8 cellular contexts compared by ENCODE assay signal in the genomic region with DNA sequence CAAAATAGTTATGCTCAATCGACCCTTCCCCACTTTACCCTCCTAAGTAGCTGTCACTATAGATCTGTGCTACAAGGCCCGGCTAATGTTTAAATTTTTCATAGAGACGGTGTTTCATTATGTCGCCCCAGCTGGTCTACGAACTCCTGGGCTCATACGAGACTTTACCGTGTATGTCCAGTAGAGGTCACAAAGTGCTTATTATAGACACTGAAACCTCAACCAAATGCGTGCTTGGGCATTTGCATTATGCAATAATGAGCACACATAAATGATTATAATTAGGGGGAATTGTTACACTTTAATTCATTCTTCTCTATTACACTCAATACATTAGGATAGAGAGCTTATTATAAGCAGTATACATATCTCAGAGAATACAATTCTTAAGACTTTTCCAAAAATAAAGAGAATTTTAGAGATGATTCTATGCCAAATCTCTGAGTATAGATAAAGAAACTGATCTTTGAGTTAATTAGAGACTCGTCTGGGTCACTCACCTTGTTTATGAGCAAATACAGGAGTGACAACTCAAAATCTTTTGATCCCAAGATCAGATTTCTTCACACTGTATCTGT. TPM values are rescaled to one million over a fixed set of nuclear protein-coding genes. Genes with fewer than 3 reads are reported as not detected.
DNase-seq lines count a peak whose midpoint lies in the region; ATAC-seq and TF ChIP-seq lines count a peak whose summit lies in the region.

No MANE protein-coding gene starts in this region.

- H3K27ac Mint-ChIP-seq in CD14-positive monocyte (no peak overlapping the region), nephron progenitor cell (no peak overlapping the region)

- H3K4me1 Mint-ChIP-seq in CD14-positive monocyte (peaks cover 17% of the 10 kb centered on the region), nephron progenitor cell (no peaks in the 10 kb centered on the region)

- H3K36me3 Mint-ChIP-seq in CD14-positive monocyte (no peaks in the 10 kb centered on the region), nephron progenitor cell (ENCODE audit: low read depth) (no peaks in the 10 kb centered on the region)

- H3K9me3 Mint-ChIP-seq in CD14-positive monocyte (peaks cover 0 to 3% (median 0%) of the 10 kb centered on the region in 7 donors), nephron progenitor cell (no peaks in the 10 kb centered on the region)

- DNase-seq in CD14-positive monocyte (ENCODE audit: low spot score) (peak; percentile 46), NCI-H1105 (lab: John Stamatoyannopoulos, UW) (peak; percentile 63), T-helper 9 cell (peak; percentile 2), fibroblast of gingiva (ENCODE audit: low read depth) (peak; percentile 52), nephron progenitor cell (peak; percentile 21)

- TF ChIP-seq CTCF in CD14-positive monocyte (IDR thresholded peaks at IDR 0.05) (peak; percentile 80), nephron progenitor cell (IDR thresholded peaks at IDR 0.05) (peak; percentile 54)

- H3K4me3 Mint-ChIP-seq in CD14-positive monocyte (peak overlapping the region in 1 of 2 donors; percentile 84), nephron progenitor cell (no peak overlapping the region)

- ATAC-seq in GM18499 (IDR thresholded peaks at IDR 0.05; ENCODE audit: insufficient read depth, unreplicated experiment) (peak; percentile 86), HG02798 (IDR thresholded peaks at IDR 0.05; ENCODE audit: poor library complexity, unreplicated experiment) (peak; percentile 91), GM19455 (IDR thresholded peaks at IDR 0.05; ENCODE audit: unreplicated experiment) (no peak)

- intact Hi-C loops in CD14-positive monocyte (cut with micrococcal nuclease) = loop anchor here (5.0 to 10.0 kb wide), 4 partner anchors 92 to 432 kb away; no protein-coding TSS in a partner anchor

- H3K27me3 Mint-ChIP-seq in CD14-positive monocyte (ENCODE audit: low read depth in 3 of 3) (peaks cover 0 to 3% (median 0%) of the 10 kb centered on the region in 3 donors), nephron progenitor cell (ENCODE audit: low read depth, poor library complexity) (peaks cover 4% of the 10 kb centered on the region)

RNA-seq across cellular contexts. Expression of a gene that starts 12.5 kb away (rescaled TPM):
- 10 to 100 TPM; 71.9 to 75.0 TPM for polyA plus RNA-seq in CD14-positive monocyte

RNA-seq across cellular contexts. Expression of a gene that starts 22.2 kb away (rescaled TPM):
- not detected for polyA plus RNA-seq in CD14-positive monocyte

RNA-seq across cellular contexts. Expression of a gene that starts 43.2 kb away (rescaled TPM):
- not detected for polyA plus RNA-seq in CD14-positive monocyte

RNA-seq across cellular contexts. Expression of a gene that starts 55.5 kb away (rescaled TPM):
- polyA plus RNA-seq in CD14-positive monocyte = not detected

Comparison
In these comparisons a context has a peak if more than half of its experiments do, and no peak if none do; other contexts are left out.
1. DNase-seq: peak in every context shown above with its lines; median percentile 63 in NCI-H1105; 52 in fibroblast of gingiva; 46 in CD14-positive monocyte; 21 in nephron progenitor cell; 2 in T-helper 9 cell.